Comparison of ENCODE assay signal across 12 cellular contexts in the genomic region with DNA sequence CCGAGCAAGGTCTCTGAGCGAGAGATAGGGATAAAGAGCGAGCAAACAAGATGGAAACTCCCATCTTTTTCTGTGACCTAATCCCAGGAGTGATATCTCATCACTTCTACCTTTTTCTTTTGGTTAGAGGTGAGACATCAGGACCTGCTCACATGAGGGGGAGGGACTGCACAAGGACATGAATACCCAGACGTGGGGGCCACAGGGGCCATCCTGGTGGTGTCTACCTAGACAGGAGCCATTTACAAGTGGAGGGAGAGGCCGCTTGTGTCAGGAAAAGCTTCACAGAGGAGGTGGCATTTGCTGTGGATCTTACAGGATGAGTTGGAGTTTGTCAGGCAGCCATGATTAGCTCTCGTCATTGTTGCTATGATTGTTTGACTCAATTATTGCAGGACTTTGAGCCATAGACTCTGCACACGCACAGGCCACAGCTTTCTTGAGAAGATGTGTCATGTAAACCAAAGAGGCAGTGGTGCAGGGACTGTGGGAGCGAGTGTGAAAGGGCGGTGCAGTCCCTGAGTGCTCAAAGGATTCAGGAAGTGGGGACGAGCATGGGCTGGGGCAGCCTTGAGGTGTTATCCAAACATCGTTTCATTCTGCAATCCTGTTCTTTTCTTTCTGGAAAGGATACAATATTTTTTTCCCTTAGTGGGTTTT. TPM values are rescaled to one million over a fixed set of nuclear protein-coding genes. Genes with fewer than 3 reads are reported as not detected.
DNase-seq lines count a peak whose midpoint lies in the region; ATAC-seq and TF ChIP-seq lines count a peak whose summit lies in the region.
"Had no signal": no experiment of that assay in that cellular context is flagged by ENCODE, and none has a peak within 500 bp of the region (broad histone marks: within the 10 kb centered on the region; RNA-seq: fewer than 3 reads in every experiment).

No MANE protein-coding gene starts in this region.

- H3K9me3 Mint-ChIP-seq in Caco-2 (ENCODE audit: unreplicated experiment): no peaks in the 10 kb centered on the region
- H3K9me3 Mint-ChIP-seq: dendritic cell treated with granulocyte-macrophage colony-stimulating factor and Interleukin-4, amounts not matched to agents 40 ng/mL and 50 ng/mL, for 4 days had no signal

- H3K36me3 Mint-ChIP-seq in Caco-2 (ENCODE audit: insufficient read depth, unreplicated experiment): peaks cover 5% of the 10 kb centered on the region

- H3K4me1 ChIP-seq in Caco-2: no peaks in the 10 kb centered on the region
- H3K4me1 ChIP-seq: psoas muscle, stomach had no signal

- H3K27ac ChIP-seq in AG04450 (ENCODE audit: low read depth, low read length) (peak overlapping the region; percentile 57), coronary artery (peak overlapping the region in 1 of 2 donors; percentile 63)
- H3K27ac ChIP-seq: C4-2B, psoas muscle had no signal

- no peak overlapping the region for H3K27ac Mint-ChIP-seq in Caco-2 (ENCODE audit: unreplicated experiment)
- H3K27ac Mint-ChIP-seq: dendritic cell treated with granulocyte-macrophage colony-stimulating factor and Interleukin-4, amounts not matched to agents 40 ng/mL and 50 ng/mL, for 4 days had no signal

- H3K4me1 Mint-ChIP-seq in Caco-2 (ENCODE audit: low read depth, unreplicated experiment): no peaks in the 10 kb centered on the region

- CTCF ChIA-PET in AG04450 (lab: Charles Lee): interaction anchor here (0.6 kb wide), 1 partner anchor 463 kb away, joined by 3 read pairs; no protein-coding TSS in a partner anchor
- CTCF ChIA-PET in Caco-2 (lab: Charles Lee): interaction anchor here (0.6 kb wide), 1 partner anchor 1355 kb away, joined by 3 read pairs; no protein-coding TSS in a partner anchor

- H3K9me3 ChIP-seq in AG04450 (ENCODE audit: control insufficient read depth, insufficient read depth, low read length): peaks cover 6% of the 10 kb centered on the region; the same call in 1 of the 2 replicates
- no peaks in the 10 kb centered on the region for H3K9me3 ChIP-seq in Caco-2
- H3K9me3 ChIP-seq: psoas muscle, stomach had no signal

- POLR2A ChIA-PET in AG04450 (lab: Yijun Ruan, JAX): no interaction called here
- POLR2A ChIA-PET in Caco-2 (lab: Charles Lee): no interaction called here

- TF ChIP-seq CTCF in AG04450 (IDR thresholded peaks at IDR 0.05; ENCODE audit: low read depth, low read length) (no peak), coronary artery (IDR thresholded peaks at IDR 0.05) (no peak), Caco-2 (IDR thresholded peaks at IDR 0.05; ENCODE audit: insufficient read depth in 1 of 2, low read depth in 1 of 2, low read length in 1 of 2, severe bottlenecking in 1 of 2, unreplicated experiment in 1 of 2) (no peak)

- peaks cover 1% of the 10 kb centered on the region; the same call in 1 of the 2 replicates for H3K36me3 ChIP-seq in Caco-2 (ENCODE audit: control insufficient read depth, insufficient read depth, low read length)

- BruUV-seq in Caco-2 (replicated peaks; lab: Mats Ljungman, UMichigan): no TSS peak

- intact Hi-C loops in posterior vena cava (cut with DNase I) (no loop called here), Caco-2 (cut with micrococcal nuclease; ENCODE audit: unreplicated experiment) (no loop called here)

- no peaks in the 10 kb centered on the region for H3K27me3 Mint-ChIP-seq in Caco-2 (ENCODE audit: insufficient read depth, unreplicated experiment)
- H3K27me3 Mint-ChIP-seq: dendritic cell treated with granulocyte-macrophage colony-stimulating factor and Interleukin-4, amounts not matched to agents 40 ng/mL and 50 ng/mL, for 4 days had no signal

- H3K4me3 ChIP-seq in AG04450 (ENCODE audit: low read depth, low read length): no peak overlapping the region
- H3K4me3 ChIP-seq in coronary artery: no peak overlapping the region
- H3K4me3 ChIP-seq in Caco-2 (ENCODE audit: low read depth, low read length): no peak overlapping the region
- H3K4me3 ChIP-seq: psoas muscle, stomach had no signal

- H3K4me3 Mint-ChIP-seq in Caco-2 (ENCODE audit: unreplicated experiment): no peak overlapping the region
- H3K4me3 Mint-ChIP-seq: dendritic cell treated with granulocyte-macrophage colony-stimulating factor and Interleukin-4, amounts not matched to agents 40 ng/mL and 50 ng/mL, for 4 days had no signal

- ATAC-seq in GM18498 (IDR thresholded peaks at IDR 0.05; ENCODE audit: unreplicated experiment) (no peak), HG03175 (IDR thresholded peaks at IDR 0.05; ENCODE audit: unreplicated experiment) (no peak)

- H3K27me3 ChIP-seq in AG04450 (ENCODE audit: control insufficient read depth, insufficient read depth, low read length): no peaks in the 10 kb centered on the region
- H3K27me3 ChIP-seq in Caco-2 (replicated peaks; ENCODE audit: control insufficient read depth, insufficient read depth, low read length): no peaks in the 10 kb centered on the region
- H3K27me3 ChIP-seq: stomach had no signal

- DNase-seq in AG04450 (ENCODE audit: low read depth, low spot score) (peak; percentile 6), HT-29 (ENCODE audit: low spot score) (peak; percentile 27), coronary artery (ENCODE audit: low spot score) (peak; percentile 70), posterior vena cava (ENCODE audit: low spot score) (peak; percentile 77), Caco-2 (no peak), NCI-H345 (lab: John Stamatoyannopoulos, UW) (no peak)
- DNase-seq: psoas muscle, stomach had no signal

RNA-seq across cellular contexts. Expression of gene NPEPL1, which starts 7.7 kb away (rescaled TPM):
- polyA plus RNA-seq in AG04450 (2011; rRNA removed): 3.6 and 5.1 TPM in 2 replicates
- polyA minus RNA-seq in AG04450 (2011; rRNA and poly(A)+ RNA removed): 4.6 and 8.0 TPM in 2 replicates
- total RNA-seq in HT-29 (2014; rRNA removed; shearing (Covaris generic)): 21.3 and 21.6 TPM in 2 replicates
- total RNA-seq in posterior vena cava (10 to 100 TPM; 28.5 to 31.4 TPM), Caco-2 (2022) (32.9 and 41.9 TPM in 2 replicates)

RNA-seq across cellular contexts. Expression of gene STX16, which starts 49.2 kb away (rescaled TPM):
- 43.8 and 51.9 TPM in 2 replicates for polyA plus RNA-seq in AG04450 (2011; rRNA removed)
- polyA minus RNA-seq in AG04450 (2011; rRNA and poly(A)+ RNA removed): 24.5 and 29.6 TPM in 2 replicates
- total RNA-seq in HT-29 (2014; rRNA removed; shearing (Covaris generic)): 29.2 and 29.5 TPM in 2 replicates
- 10 to 100 TPM; 38.7 to 41.5 TPM for total RNA-seq in posterior vena cava
- total RNA-seq in Caco-2 (2022): 82.2 and 97.0 TPM in 2 replicates

Comparison
In these comparisons a context has a peak if more than half of its experiments do, and no peak if none do; other contexts are left out.
1. DNase-seq: peak in AG04450 (single experiment), HT-29 (single experiment), coronary artery (single experiment) and posterior vena cava (single experiment); none in Caco-2 (0 of 2) and NCI-H345 (single experiment).